Comparison of ENCODE assay signal across 8 cellular contexts in the genomic region with DNA sequence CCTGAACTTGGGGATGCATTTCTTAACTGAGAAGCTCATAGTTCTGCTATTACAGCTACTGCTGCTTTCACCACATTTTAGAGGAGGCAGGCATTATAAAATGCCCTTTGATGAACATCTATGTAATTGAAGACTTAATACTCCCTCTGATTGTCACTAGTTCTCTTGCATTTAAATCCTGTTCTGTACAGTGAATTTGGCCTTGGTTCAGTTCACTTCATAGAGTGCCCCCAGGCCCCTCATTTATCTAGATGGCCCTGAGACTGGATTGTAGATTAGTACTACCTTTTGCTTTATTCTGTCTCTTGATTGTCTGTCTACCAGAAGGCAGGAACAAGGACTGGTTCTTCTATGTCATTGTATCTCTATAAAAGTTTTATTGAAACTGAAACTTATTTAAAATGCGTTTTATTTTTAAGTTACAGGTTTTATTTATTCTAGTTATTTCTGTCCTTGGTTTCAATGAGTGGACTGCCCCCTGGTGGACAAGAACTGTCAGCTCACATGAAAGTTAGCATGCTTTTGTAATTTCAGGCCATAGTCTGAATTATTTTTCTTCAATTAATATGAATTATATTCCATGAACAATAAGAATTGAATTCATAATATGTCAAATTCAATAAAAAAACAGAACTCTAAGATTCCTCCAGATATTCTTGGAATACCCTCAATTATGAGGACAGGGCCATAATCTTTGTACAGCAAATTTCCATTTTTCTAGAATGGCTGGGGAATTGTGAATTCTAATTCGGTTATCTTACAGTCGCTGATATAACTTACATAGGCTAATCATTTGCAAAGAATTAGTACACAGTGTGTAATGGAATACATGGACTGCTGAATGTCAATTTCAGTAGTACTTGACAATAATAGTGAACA. TPM values are rescaled to one million over a fixed set of nuclear protein-coding genes. Genes with fewer than 3 reads are reported as not detected.
DNase-seq lines count a peak whose midpoint lies in the region; ATAC-seq and TF ChIP-seq lines count a peak whose summit lies in the region.

No MANE protein-coding gene starts in this region.

- H3K27me3 ChIP-seq in heart left ventricle, result peaks cover 0 to 45% (median 15%) of the 10 kb centered on the region in 9 donors

- H3K9me3 Mint-ChIP-seq in activated CD4-positive, alpha-beta memory T cell treated with anti-CD3 and anti-CD28 coated beads, Interleukin-2, amount 10 ng/mL, durations not matched to agents 7 days and 5 days, result no peaks in the 10 kb centered on the region
- H3K9me3 Mint-ChIP-seq in glutamatergic neuron (ENCODE audit: unreplicated experiment), result peaks cover 1% of the 10 kb centered on the region
- H3K9me3 Mint-ChIP-seq in activated T-helper 1 cell treated with anti-CD3 and anti-CD28 coated beads, Interleukin-12 subunit alpha, Interleukin-12 subunit beta, Interleukin-2, Interleukin-4 antibody, amounts not matched to agents 30 ng/mL and 10 ng/mL and 1 ng/mL, durations not matched to agents 14 hours and 24 hours and 36 hours, result no peaks in the 10 kb centered on the region

- H3K4me1 ChIP-seq in heart left ventricle, result no peaks in the 10 kb centered on the region

- peaks cover 1% of the 10 kb centered on the region for H3K4me1 Mint-ChIP-seq in activated CD4-positive, alpha-beta memory T cell treated with anti-CD3 and anti-CD28 coated beads, Interleukin-2, amount 10 ng/mL, durations not matched to agents 7 days and 5 days
- peaks cover 20% of the 10 kb centered on the region for H3K4me1 Mint-ChIP-seq in glutamatergic neuron (ENCODE audit: low read depth, unreplicated experiment)
- peaks cover 1% of the 10 kb centered on the region for H3K4me1 Mint-ChIP-seq in activated T-helper 1 cell treated with anti-CD3 and anti-CD28 coated beads, Interleukin-12 subunit alpha, Interleukin-12 subunit beta, Interleukin-2, Interleukin-4 antibody, amounts not matched to agents 30 ng/mL and 10 ng/mL and 1 ng/mL, durations not matched to agents 14 hours and 24 hours and 36 hours (ENCODE audit: low read depth)

- H3K27ac ChIP-seq in heart left ventricle, result no peak overlapping the region

- POLR2A ChIA-PET in activated CD4-positive, alpha-beta memory T cell treated with anti-CD3 and anti-CD28 coated beads, Interleukin-2, amount 10 ng/mL, durations not matched to agents 7 days and 5 days (lab: Charles Lee), result no interaction called here

- no peak overlapping the region for H3K4me3 Mint-ChIP-seq in activated CD4-positive, alpha-beta memory T cell treated with anti-CD3 and anti-CD28 coated beads, Interleukin-2, amount 10 ng/mL, durations not matched to agents 7 days and 5 days
- H3K4me3 Mint-ChIP-seq in glutamatergic neuron (ENCODE audit: unreplicated experiment), result no peak overlapping the region
- H3K4me3 Mint-ChIP-seq in activated T-helper 1 cell treated with anti-CD3 and anti-CD28 coated beads, Interleukin-12 subunit alpha, Interleukin-12 subunit beta, Interleukin-2, Interleukin-4 antibody, amounts not matched to agents 30 ng/mL and 10 ng/mL and 1 ng/mL, durations not matched to agents 14 hours and 24 hours and 36 hours, result no peak overlapping the region

- peaks cover 31% of the 10 kb centered on the region for H3K27me3 Mint-ChIP-seq in activated CD4-positive, alpha-beta memory T cell treated with anti-CD3 and anti-CD28 coated beads, Interleukin-2, amount 10 ng/mL, durations not matched to agents 7 days and 5 days
- H3K27me3 Mint-ChIP-seq in glutamatergic neuron (ENCODE audit: unreplicated experiment), result peaks cover 2% of the 10 kb centered on the region
- H3K27me3 Mint-ChIP-seq in activated T-helper 1 cell treated with anti-CD3 and anti-CD28 coated beads, Interleukin-12 subunit alpha, Interleukin-12 subunit beta, Interleukin-2, Interleukin-4 antibody, amounts not matched to agents 30 ng/mL and 10 ng/mL and 1 ng/mL, durations not matched to agents 14 hours and 24 hours and 36 hours (ENCODE audit: insufficient read depth), result peaks cover 23% of the 10 kb centered on the region

- ATAC-seq in heart left ventricle (no peak), Right ventricle myocardium superior (ENCODE audit: poor library complexity) (no peak), HG03135 (IDR thresholded peaks at IDR 0.05; ENCODE audit: unreplicated experiment) (no peak)

- H3K36me3 Mint-ChIP-seq in activated CD4-positive, alpha-beta memory T cell treated with anti-CD3 and anti-CD28 coated beads, Interleukin-2, amount 10 ng/mL, durations not matched to agents 7 days and 5 days (ENCODE audit: low read depth), result no peaks in the 10 kb centered on the region
- no peaks in the 10 kb centered on the region for H3K36me3 Mint-ChIP-seq in glutamatergic neuron (ENCODE audit: unreplicated experiment)
- H3K36me3 Mint-ChIP-seq in activated T-helper 1 cell treated with anti-CD3 and anti-CD28 coated beads, Interleukin-12 subunit alpha, Interleukin-12 subunit beta, Interleukin-2, Interleukin-4 antibody, amounts not matched to agents 30 ng/mL and 10 ng/mL and 1 ng/mL, durations not matched to agents 14 hours and 24 hours and 36 hours (ENCODE audit: low read depth), result no peaks in the 10 kb centered on the region

- DNase-seq in heart left ventricle, result no peak
- no peak for DNase-seq in Right ventricle myocardium superior
- peak; percentile 22 for DNase-seq in NCI-H1694 (lab: John Stamatoyannopoulos, UW)
- DNase-seq in activated CD4-positive, alpha-beta memory T cell treated with anti-CD3 and anti-CD28 coated beads, Interleukin-2, amount 10 ng/mL, durations not matched to agents 7 days and 5 days, result peak; percentile 35
- peak; percentile 50 for DNase-seq in glutamatergic neuron
- peak; percentile 20 for DNase-seq in stimulated activated CD8-positive, alpha-beta memory T cell treated with anti-CD3 and anti-CD28 coated beads, Interleukin-12 subunit alpha, Interleukin-12 subunit beta, amount 100 ng/mL, for 1 hour (ENCODE audit: low read depth)
- no peak for DNase-seq in activated T-helper 1 cell treated with anti-CD3 and anti-CD28 coated beads, Interleukin-12 subunit alpha, Interleukin-12 subunit beta, Interleukin-2, Interleukin-4 antibody, amounts not matched to agents 30 ng/mL and 10 ng/mL and 1 ng/mL, durations not matched to agents 14 hours and 24 hours and 36 hours (ENCODE audit: low spot score)

- no peaks in the 10 kb centered on the region for H3K9me3 ChIP-seq in heart left ventricle

- intact Hi-C loops in heart left ventricle (cut with DNase I), result loop anchor here in 6 of 10 donors (2.0 to 10.0 kb wide), 5 partner anchors 195 to 633 kb away; partner anchors contain the start of gene UCHL1 (in 3 of the 6)
- intact Hi-C loops in Right ventricle myocardium superior (cut with DNase I), result loop anchor here (5.0 to 10.0 kb wide), 2 partner anchors 196 to 603 kb away; no protein-coding TSS in a partner anchor
- intact Hi-C loops in activated T-helper 1 cell treated with anti-CD3 and anti-CD28 coated beads, Interleukin-12 subunit alpha, Interleukin-12 subunit beta, Interleukin-2, Interleukin-4 antibody, amounts not matched to agents 30 ng/mL and 10 ng/mL and 1 ng/mL, durations not matched to agents 14 hours and 24 hours and 36 hours (cut with micrococcal nuclease), result loop anchor here (1.0 kb wide), 1 partner anchor 195 kb away; no protein-coding TSS in a partner anchor

- H3K36me3 ChIP-seq in heart left ventricle, result no peaks in the 10 kb centered on the region

- TF ChIP-seq CTCF in heart left ventricle (IDR thresholded peaks at IDR 0.05) (peak; percentile 79 to 97 (median 90)), glutamatergic neuron (IDR thresholded peaks at IDR 0.05; ENCODE audit: partially characterized antibody, unreplicated experiment) (peak; percentile 97)

- no peak overlapping the region for H3K4me3 ChIP-seq in heart left ventricle

- H3K27ac Mint-ChIP-seq in activated CD4-positive, alpha-beta memory T cell treated with anti-CD3 and anti-CD28 coated beads, Interleukin-2, amount 10 ng/mL, durations not matched to agents 7 days and 5 days, result no peak overlapping the region
- no peak overlapping the region for H3K27ac Mint-ChIP-seq in glutamatergic neuron (ENCODE audit: unreplicated experiment)
- H3K27ac Mint-ChIP-seq in activated T-helper 1 cell treated with anti-CD3 and anti-CD28 coated beads, Interleukin-12 subunit alpha, Interleukin-12 subunit beta, Interleukin-2, Interleukin-4 antibody, amounts not matched to agents 30 ng/mL and 10 ng/mL and 1 ng/mL, durations not matched to agents 14 hours and 24 hours and 36 hours, result no peak overlapping the region

- 2 to 6% (median 3%) methylated on average over 3 of the region's 3 CpGs for WGBS in heart left ventricle, 4 donors

- CTCF ChIA-PET in activated CD4-positive, alpha-beta memory T cell treated with anti-CD3 and anti-CD28 coated beads, Interleukin-2, amount 10 ng/mL, durations not matched to agents 7 days and 5 days (lab: Charles Lee), result interaction anchor here (0.6 to 2.2 kb wide), 11 partner anchors 16 to 607 kb away, joined by 3 to 7 read pairs (median 3); no protein-coding TSS in a partner anchor

- TF ChIP-seq POLR2A in heart left ventricle (IDR thresholded peaks at IDR 0.05), result no peak

RNA-seq across cellular contexts. Expression of gene TMEM33, which starts 47.2 kb away (rescaled TPM):
- total RNA-seq in heart left ventricle (10 to 100 TPM; 22.6 to 41.5 (median 27.8) TPM), Right ventricle myocardium superior (19.6 TPM), glutamatergic neuron (ENCODE audit: unreplicated experiment) (88.8 TPM)
- 10 to 100 TPM in 1 of 2 donors, 1 to 10 TPM in 1; 5.4 to 18.4 TPM for polyA plus RNA-seq in heart left ventricle
- total RNA-seq in activated CD4-positive, alpha-beta memory T cell treated with anti-CD3 and anti-CD28 coated beads, Interleukin-2, amount 10 ng/mL, durations not matched to agents 7 days and 5 days, result 10 to 100 TPM; 53.3 to 55.9 TPM
- 97.8 and 106 TPM in 2 replicates for total RNA-seq in activated T-helper 1 cell treated with anti-CD3 and anti-CD28 coated beads, Interleukin-12 subunit alpha, Interleukin-12 subunit beta, Interleukin-2, Interleukin-4 antibody, amounts not matched to agents 30 ng/mL and 10 ng/mL and 1 ng/mL, durations not matched to agents 14 hours and 24 hours and 36 hours

Comparison
In these comparisons a context has a peak if more than half of its experiments do, and no peak if none do; other contexts are left out.
1. DNase-seq: peak in NCI-H1694 (single experiment), activated CD4-positive, alpha-beta memory T cell treated with anti-CD3 and anti-CD28 coated beads, Interleukin-2, amount 10 ng/mL, durations not matched to agents 7 days and 5 days (single experiment), glutamatergic neuron (single experiment) and stimulated activated CD8-positive, alpha-beta memory T cell treated with anti-CD3 and anti-CD28 coated beads, Interleukin-12 subunit alpha, Interleukin-12 subunit beta, amount 100 ng/mL, for 1 hour (single experiment); none in heart left ventricle (0 of 5), Right ventricle myocardium superior (single experiment) and activated T-helper 1 cell treated with anti-CD3 and anti-CD28 coated beads, Interleukin-12 subunit alpha, Interleukin-12 subunit beta, Interleukin-2, Interleukin-4 antibody, amounts not matched to agents 30 ng/mL and 10 ng/mL and 1 ng/mL, durations not matched to agents 14 hours and 24 hours and 36 hours (single experiment).